In the genomic region with DNA sequence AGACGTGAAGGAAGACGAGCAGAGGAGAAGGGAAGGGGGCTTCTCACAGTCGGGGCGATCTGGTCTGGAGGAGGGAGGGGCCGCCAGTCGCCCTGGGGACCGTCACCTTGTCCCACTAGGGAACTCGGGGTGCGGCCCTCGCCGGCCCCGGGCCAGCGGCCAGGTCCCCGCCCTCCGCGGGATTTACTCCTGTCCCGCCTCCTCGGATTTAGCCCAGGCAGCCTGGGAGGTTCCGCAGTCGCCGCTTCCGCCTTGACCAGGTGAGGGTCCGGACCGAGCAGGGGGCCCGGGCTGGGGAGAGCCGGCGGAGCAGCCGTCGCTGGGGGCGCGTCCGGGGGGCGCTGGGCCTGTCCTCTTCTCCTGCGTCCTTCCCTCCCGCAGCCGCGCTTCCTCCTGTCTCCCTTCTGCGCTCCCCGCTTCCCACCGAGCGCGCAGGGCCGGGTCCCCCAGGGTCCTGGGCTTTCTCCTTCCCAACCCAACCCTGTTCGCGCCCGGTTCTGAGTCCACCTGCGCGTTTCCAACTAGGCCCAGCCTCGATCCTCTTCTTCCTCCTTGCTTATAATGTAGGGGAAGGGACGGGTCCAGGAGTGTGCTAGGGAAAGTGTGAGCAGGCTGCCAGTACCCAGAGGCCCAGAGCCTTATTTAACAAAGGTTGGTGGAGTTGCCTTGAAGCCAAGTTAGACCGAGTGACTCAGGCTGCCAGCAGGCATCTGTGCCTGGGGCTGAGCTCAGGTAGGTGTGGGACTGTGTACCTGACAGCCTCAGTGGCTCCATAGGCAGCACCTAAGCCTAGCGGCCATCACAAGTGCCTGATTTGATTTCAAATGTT, we compare ENCODE assay signal across 1 cellular context.
TF ChIP-seq lines count a peak whose summit lies in the region.

A gene (plus strand): TSS at position 235 of the 829 bp plus-strand sequence. CDS start 1,838 bp downstream, outside the sequence.

TF ChIP-seq in HepG2, 621 proteins besides CTCF, POLR2A, EP300 and RAD21 (continued from another document and continues in another):
- TF ChIP-seq, protein P1, sequence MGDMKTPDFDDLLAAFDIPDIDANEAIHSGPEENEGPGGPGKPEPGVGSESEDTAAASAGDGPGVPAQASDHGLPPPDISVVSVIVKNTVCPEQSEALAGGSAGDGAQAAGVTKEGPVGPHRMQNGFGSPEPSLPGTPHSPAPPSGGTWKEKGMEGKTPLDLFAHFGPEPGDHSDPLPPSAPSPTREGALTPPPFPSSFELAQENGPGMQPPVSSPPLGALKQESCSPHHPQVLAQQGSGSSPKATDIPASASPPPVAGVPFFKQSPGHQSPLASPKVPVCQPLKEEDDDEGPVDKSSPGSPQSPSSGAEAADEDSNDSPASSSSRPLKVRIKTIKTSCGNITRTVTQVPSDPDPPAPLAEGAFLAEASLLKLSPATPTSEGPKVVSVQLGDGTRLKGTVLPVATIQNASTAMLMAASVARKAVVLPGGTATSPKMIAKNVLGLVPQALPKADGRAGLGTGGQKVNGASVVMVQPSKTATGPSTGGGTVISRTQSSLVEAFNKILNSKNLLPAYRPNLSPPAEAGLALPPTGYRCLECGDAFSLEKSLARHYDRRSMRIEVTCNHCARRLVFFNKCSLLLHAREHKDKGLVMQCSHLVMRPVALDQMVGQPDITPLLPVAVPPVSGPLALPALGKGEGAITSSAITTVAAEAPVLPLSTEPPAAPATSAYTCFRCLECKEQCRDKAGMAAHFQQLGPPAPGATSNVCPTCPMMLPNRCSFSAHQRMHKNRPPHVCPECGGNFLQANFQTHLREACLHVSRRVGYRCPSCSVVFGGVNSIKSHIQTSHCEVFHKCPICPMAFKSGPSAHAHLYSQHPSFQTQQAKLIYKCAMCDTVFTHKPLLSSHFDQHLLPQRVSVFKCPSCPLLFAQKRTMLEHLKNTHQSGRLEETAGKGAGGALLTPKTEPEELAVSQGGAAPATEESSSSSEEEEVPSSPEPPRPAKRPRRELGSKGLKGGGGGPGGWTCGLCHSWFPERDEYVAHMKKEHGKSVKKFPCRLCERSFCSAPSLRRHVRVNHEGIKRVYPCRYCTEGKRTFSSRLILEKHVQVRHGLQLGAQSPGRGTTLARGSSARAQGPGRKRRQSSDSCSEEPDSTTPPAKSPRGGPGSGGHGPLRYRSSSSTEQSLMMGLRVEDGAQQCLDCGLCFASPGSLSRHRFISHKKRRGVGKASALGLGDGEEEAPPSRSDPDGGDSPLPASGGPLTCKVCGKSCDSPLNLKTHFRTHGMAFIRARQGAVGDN (CRISPR knock-in tag; IDR thresholded peaks at IDR 0.05): peak; percentile 75
- TF ChIP-seq ZNF510 (CRISPR knock-in tag; IDR thresholded peaks at IDR 0.05; ENCODE audit: low read depth): peak; percentile 41; the same call in 1 of the 2 replicates
- 0 out of 2 replicates have a peak, but pooled peaks have one; percentile 30 for TF ChIP-seq ZZZ3 (CRISPR knock-in tag; IDR thresholded peaks at IDR 0.05; ENCODE audit: borderline replicate concordance)
- TF ChIP-seq TRIM24 (CRISPR knock-in tag; IDR thresholded peaks at IDR 0.05): no peak
- 0 out of 2 replicates have a peak, but pooled peaks have one; percentile 25 for TF ChIP-seq GTF3A (CRISPR knock-in tag; conservative IDR thresholded peaks at IDR 0.05)
- TF ChIP-seq GABPB1 (CRISPR knock-in tag; IDR thresholded peaks at IDR 0.05): peak; percentile 81
- TF ChIP-seq PAX8 (CRISPR knock-in tag; IDR thresholded peaks at IDR 0.05; ENCODE audit: borderline replicate concordance): no peak
- TF ChIP-seq, protein P2, sequence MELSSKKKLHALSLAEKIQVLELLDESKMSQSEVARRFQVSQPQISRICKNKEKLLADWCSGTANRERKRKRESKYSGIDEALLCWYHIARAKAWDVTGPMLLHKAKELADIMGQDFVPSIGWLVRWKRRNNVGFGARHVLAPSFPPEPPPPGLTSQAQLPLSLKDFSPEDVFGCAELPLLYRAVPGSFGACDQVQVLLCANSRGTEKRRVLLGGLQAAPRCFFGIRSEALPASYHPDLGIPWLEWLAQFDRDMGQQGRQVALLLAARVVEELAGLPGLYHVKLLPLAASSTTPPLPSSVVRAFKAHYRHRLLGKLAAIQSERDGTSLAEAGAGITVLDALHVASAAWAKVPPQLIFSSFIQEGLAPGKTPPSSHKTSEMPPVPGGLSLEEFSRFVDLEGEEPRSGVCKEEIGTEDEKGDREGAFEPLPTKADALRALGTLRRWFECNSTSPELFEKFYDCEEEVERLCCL (CRISPR knock-in tag; IDR thresholded peaks at IDR 0.05; ENCODE audit: borderline replicate concordance): 0 out of 2 replicates have a peak, but pooled peaks have one; percentile 0
- no peak for TF ChIP-seq ZSCAN22 (CRISPR knock-in tag; IDR thresholded peaks at IDR 0.05)
- no peak for TF ChIP-seq WIZ (CRISPR knock-in tag; IDR thresholded peaks at IDR 0.05)
- TF ChIP-seq ETV5 (CRISPR knock-in tag; IDR thresholded peaks at IDR 0.05; ENCODE audit: borderline replicate concordance): peak; percentile 40; the same call in 1 of the 2 replicates
- TF ChIP-seq BRD4 (CRISPR knock-in tag; IDR thresholded peaks at IDR 0.05): 0 out of 2 replicates have a peak, but pooled peaks have one; percentile 47
- TF ChIP-seq MED8 (CRISPR knock-in tag; IDR thresholded peaks at IDR 0.05; ENCODE audit: insufficient replicate concordance): peak; percentile 46
- TF ChIP-seq ZMYM4 (CRISPR knock-in tag; IDR thresholded peaks at IDR 0.05): peak; percentile 73; the same call in 1 of the 2 replicates
- TF ChIP-seq ATF7-NPFF (CRISPR knock-in tag; IDR thresholded peaks at IDR 0.05; ENCODE audit: low read depth): 0 out of 2 replicates have a peak, but pooled peaks have one; percentile 49
- TF ChIP-seq, protein P3, sequence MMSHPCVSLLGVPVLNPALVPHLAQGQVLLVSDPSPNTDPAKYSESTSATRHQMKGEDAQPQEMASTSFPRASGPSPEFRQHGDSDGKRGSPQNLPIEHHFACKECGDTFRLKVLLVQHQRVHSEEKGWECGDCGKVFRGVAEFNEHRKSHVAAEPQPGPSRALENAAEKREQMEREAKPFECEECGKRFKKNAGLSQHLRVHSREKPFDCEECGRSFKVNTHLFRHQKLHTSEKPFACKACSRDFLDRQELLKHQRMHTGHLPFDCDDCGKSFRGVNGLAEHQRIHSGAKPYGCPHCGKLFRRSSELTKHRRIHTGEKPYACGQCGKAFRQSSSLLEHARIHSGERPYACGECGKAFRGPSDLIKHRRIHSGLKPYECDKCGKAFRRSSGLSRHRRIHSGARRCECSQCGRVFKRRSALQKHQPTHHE (CRISPR knock-in tag; IDR thresholded peaks at IDR 0.05; ENCODE audit: borderline replicate concordance): no peak
- TF ChIP-seq, protein P4, sequence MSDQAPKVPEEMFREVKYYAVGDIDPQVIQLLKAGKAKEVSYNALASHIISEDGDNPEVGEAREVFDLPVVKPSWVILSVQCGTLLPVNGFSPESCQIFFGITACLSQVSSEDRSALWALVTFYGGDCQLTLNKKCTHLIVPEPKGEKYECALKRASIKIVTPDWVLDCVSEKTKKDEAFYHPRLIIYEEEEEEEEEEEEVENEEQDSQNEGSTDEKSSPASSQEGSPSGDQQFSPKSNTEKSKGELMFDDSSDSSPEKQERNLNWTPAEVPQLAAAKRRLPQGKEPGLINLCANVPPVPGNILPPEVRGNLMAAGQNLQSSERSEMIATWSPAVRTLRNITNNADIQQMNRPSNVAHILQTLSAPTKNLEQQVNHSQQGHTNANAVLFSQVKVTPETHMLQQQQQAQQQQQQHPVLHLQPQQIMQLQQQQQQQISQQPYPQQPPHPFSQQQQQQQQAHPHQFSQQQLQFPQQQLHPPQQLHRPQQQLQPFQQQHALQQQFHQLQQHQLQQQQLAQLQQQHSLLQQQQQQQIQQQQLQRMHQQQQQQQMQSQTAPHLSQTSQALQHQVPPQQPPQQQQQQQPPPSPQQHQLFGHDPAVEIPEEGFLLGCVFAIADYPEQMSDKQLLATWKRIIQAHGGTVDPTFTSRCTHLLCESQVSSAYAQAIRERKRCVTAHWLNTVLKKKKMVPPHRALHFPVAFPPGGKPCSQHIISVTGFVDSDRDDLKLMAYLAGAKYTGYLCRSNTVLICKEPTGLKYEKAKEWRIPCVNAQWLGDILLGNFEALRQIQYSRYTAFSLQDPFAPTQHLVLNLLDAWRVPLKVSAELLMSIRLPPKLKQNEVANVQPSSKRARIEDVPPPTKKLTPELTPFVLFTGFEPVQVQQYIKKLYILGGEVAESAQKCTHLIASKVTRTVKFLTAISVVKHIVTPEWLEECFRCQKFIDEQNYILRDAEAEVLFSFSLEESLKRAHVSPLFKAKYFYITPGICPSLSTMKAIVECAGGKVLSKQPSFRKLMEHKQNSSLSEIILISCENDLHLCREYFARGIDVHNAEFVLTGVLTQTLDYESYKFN (CRISPR knock-in tag; conservative IDR thresholded peaks at IDR 0.05): 0 out of 2 replicates have a peak, but pooled peaks have one; percentile 18
- TF ChIP-seq, protein P5, sequence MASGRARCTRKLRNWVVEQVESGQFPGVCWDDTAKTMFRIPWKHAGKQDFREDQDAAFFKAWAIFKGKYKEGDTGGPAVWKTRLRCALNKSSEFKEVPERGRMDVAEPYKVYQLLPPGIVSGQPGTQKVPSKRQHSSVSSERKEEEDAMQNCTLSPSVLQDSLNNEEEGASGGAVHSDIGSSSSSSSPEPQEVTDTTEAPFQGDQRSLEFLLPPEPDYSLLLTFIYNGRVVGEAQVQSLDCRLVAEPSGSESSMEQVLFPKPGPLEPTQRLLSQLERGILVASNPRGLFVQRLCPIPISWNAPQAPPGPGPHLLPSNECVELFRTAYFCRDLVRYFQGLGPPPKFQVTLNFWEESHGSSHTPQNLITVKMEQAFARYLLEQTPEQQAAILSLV (CRISPR knock-in tag; IDR thresholded peaks at IDR 0.05; ENCODE audit: borderline replicate concordance): peak; percentile 18; the same call in 1 of the 2 replicates
- TF ChIP-seq TAF1 (CRISPR knock-in tag; IDR thresholded peaks at IDR 0.05): peak; percentile 73
- TF ChIP-seq ZNF317 (CRISPR knock-in tag; IDR thresholded peaks at IDR 0.05): peak; percentile 37; the same call in 1 of the 2 replicates
- no peak for TF ChIP-seq ZKSCAN1 (IDR thresholded peaks at IDR 0.05; ENCODE audit: low read length)
- TF ChIP-seq, protein P6, sequence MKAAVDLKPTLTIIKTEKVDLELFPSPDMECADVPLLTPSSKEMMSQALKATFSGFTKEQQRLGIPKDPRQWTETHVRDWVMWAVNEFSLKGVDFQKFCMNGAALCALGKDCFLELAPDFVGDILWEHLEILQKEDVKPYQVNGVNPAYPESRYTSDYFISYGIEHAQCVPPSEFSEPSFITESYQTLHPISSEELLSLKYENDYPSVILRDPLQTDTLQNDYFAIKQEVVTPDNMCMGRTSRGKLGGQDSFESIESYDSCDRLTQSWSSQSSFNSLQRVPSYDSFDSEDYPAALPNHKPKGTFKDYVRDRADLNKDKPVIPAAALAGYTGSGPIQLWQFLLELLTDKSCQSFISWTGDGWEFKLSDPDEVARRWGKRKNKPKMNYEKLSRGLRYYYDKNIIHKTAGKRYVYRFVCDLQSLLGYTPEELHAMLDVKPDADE (CRISPR knock-in tag; IDR thresholded peaks at IDR 0.05): no peak
- TF ChIP-seq PITX1 (CRISPR knock-in tag; IDR thresholded peaks at IDR 0.05): peak; percentile 48; the same call in 1 of the 2 replicates
- no peak for TF ChIP-seq YY1 (IDR thresholded peaks at IDR 0.05; ENCODE audit: insufficient read depth, insufficient replicate concordance, low read depth, low read length)
- TF ChIP-seq, protein P7, sequence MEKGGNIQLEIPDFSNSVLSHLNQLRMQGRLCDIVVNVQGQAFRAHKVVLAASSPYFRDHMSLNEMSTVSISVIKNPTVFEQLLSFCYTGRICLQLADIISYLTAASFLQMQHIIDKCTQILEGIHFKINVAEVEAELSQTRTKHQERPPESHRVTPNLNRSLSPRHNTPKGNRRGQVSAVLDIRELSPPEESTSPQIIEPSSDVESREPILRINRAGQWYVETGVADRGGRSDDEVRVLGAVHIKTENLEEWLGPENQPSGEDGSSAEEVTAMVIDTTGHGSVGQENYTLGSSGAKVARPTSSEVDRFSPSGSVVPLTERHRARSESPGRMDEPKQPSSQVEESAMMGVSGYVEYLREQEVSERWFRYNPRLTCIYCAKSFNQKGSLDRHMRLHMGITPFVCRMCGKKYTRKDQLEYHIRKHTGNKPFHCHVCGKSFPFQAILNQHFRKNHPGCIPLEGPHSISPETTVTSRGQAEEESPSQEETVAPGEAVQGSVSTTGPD (CRISPR knock-in tag; IDR thresholded peaks at IDR 0.05): no peak
- TF ChIP-seq ZNF530 (CRISPR knock-in tag; IDR thresholded peaks at IDR 0.05; ENCODE audit: low read depth): 0 out of 2 replicates have a peak, but pooled peaks have one; percentile 39
- no peak for TF ChIP-seq ZNF501 (CRISPR knock-in tag; IDR thresholded peaks at IDR 0.05)
- peak; percentile 53 for TF ChIP-seq PHF21A (CRISPR knock-in tag; IDR thresholded peaks at IDR 0.05)
- TF ChIP-seq ZNF775 (CRISPR knock-in tag; IDR thresholded peaks at IDR 0.05; ENCODE audit: borderline replicate concordance): peak; percentile 34; the same call in 1 of the 2 replicates
- peak; percentile 68 for TF ChIP-seq PHF20 (CRISPR knock-in tag; IDR thresholded peaks at IDR 0.05)
- TF ChIP-seq ZSCAN20 (CRISPR knock-in tag; IDR thresholded peaks at IDR 0.05; ENCODE audit: borderline replicate concordance): 0 out of 2 replicates have a peak, but pooled peaks have one; percentile 27
- TF ChIP-seq, protein P8, sequence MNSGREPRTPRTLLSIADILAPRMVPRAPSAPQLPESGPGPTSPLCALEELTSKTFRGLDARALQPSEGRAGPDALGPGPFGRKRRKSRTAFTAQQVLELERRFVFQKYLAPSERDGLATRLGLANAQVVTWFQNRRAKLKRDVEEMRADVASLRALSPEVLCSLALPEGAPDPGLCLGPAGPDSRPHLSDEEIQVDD (CRISPR knock-in tag; IDR thresholded peaks at IDR 0.05; ENCODE audit: borderline replicate concordance): 0 out of 2 replicates have a peak, but pooled peaks have one; percentile 32
- TF ChIP-seq HOXA3 (CRISPR knock-in tag; IDR thresholded peaks at IDR 0.05): peak; percentile 17; the same call in 1 of the 2 replicates
- peak; percentile 63; the same call in 1 of the 2 replicates for TF ChIP-seq HOXA5 (CRISPR knock-in tag; IDR thresholded peaks at IDR 0.05)
- TF ChIP-seq XBP1 (CRISPR knock-in tag; IDR thresholded peaks at IDR 0.05): no peak
- no peak for TF ChIP-seq RFX3 (CRISPR knock-in tag; IDR thresholded peaks at IDR 0.05)
- no peak for TF ChIP-seq RFXAP (CRISPR knock-in tag; IDR thresholded peaks at IDR 0.05; ENCODE audit: borderline replicate concordance)
